Comparison of ENCODE assay signal across 2 cellular contexts in the genomic region with DNA sequence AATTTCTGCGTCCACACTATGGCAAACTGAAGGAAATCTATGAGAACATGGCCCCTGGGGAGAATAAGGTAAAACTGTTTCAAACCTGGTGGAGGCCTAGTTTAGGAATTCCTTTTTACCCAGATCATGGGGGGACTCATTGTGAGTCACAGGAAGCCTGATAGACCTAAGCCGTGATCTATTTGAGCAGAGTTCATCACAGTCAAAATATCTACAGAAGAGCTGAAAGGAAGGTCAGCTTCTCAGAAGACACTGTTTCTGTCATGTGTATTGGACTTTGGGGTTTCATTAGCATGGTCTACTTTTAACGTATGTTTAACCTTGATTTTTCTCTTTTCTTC.
TF ChIP-seq lines count a peak whose summit lies in the region.

No MANE protein-coding gene starts in this region.

TF ChIP-seq in HEK293, 187 proteins besides CTCF, POLR2A, EP300 and RAD21:
- no peak for TF ChIP-seq ZNF274 (IDR thresholded peaks at IDR 0.05; ENCODE audit: low read length)
- TF ChIP-seq ZNF274 (tag by site-specific recombination; IDR thresholded peaks at IDR 0.05; ENCODE audit: borderline replicate concordance): no peak
- TF ChIP-seq, protein P1, sequence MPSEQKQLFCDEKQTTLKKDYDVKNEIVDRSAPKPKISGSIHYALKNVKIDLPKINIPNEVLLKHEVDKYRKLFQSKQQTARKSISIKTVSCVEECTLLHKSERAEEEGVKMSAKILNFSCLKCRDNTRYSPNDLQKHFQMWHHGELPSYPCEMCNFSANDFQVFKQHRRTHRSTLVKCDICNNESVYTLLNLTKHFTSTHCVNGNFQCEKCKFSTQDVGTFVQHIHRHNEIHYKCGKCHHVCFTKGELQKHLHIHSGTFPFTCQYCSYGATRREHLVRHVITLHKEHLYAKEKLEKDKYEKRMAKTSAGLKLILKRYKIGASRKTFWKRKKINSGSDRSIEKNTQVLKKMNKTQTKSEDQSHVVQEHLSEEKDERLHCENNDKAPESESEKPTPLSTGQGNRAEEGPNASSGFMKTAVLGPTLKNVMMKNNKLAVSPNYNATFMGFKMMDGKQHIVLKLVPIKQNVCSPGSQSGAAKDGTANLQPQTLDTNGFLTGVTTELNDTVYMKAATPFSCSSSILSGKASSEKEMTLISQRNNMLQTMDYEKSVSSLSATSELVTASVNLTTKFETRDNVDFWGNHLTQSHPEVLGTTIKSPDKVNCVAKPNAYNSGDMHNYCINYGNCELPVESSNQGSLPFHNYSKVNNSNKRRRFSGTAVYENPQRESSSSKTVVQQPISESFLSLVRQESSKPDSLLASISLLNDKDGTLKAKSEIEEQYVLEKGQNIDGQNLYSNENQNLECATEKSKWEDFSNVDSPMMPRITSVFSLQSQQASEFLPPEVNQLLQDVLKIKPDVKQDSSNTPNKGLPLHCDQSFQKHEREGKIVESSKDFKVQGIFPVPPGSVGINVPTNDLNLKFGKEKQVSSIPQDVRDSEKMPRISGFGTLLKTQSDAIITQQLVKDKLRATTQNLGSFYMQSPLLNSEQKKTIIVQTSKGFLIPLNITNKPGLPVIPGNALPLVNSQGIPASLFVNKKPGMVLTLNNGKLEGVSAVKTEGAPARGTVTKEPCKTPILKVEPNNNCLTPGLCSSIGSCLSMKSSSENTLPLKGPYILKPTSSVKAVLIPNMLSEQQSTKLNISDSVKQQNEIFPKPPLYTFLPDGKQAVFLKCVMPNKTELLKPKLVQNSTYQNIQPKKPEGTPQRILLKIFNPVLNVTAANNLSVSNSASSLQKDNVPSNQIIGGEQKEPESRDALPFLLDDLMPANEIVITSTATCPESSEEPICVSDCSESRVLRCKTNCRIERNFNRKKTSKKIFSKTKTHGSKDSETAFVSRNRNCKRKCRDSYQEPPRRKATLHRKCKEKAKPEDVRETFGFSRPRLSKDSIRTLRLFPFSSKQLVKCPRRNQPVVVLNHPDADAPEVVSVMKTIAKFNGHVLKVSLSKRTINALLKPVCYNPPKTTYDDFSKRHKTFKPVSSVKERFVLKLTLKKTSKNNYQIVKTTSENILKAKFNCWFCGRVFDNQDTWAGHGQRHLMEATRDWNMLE (tag by site-specific recombination; conservative IDR thresholded peaks at IDR 0.05; ENCODE audit: low read depth): no peak
- no peak for TF ChIP-seq ZNF19 (tag by site-specific recombination; IDR thresholded peaks at IDR 0.05; ENCODE audit: low read depth)
- no peak for TF ChIP-seq ZNF529 (tag by site-specific recombination; IDR thresholded peaks at IDR 0.05; ENCODE audit: insufficient replicate concordance)
- TF ChIP-seq RBAK (tag by site-specific recombination; IDR thresholded peaks at IDR 0.05): no peak
- TF ChIP-seq ZNF239 (tag by site-specific recombination; IDR thresholded peaks at IDR 0.05): no peak
- TF ChIP-seq, protein P2, sequence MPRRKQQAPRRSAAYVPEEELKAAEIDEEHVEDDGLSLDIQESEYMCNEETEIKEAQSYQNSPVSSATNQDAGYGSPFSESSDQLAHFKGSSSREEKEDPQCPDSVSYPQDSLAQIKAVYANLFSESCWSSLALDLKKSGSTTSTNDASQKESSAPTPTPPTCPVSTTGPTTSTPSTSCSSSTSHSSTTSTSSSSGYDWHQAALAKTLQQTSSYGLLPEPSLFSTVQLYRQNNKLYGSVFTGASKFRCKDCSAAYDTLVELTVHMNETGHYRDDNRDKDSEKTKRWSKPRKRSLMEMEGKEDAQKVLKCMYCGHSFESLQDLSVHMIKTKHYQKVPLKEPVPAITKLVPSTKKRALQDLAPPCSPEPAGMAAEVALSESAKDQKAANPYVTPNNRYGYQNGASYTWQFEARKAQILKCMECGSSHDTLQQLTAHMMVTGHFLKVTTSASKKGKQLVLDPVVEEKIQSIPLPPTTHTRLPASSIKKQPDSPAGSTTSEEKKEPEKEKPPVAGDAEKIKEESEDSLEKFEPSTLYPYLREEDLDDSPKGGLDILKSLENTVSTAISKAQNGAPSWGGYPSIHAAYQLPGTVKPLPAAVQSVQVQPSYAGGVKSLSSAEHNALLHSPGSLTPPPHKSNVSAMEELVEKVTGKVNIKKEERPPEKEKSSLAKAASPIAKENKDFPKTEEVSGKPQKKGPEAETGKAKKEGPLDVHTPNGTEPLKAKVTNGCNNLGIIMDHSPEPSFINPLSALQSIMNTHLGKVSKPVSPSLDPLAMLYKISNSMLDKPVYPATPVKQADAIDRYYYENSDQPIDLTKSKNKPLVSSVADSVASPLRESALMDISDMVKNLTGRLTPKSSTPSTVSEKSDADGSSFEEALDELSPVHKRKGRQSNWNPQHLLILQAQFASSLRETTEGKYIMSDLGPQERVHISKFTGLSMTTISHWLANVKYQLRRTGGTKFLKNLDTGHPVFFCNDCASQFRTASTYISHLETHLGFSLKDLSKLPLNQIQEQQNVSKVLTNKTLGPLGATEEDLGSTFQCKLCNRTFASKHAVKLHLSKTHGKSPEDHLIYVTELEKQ (tag by site-specific recombination; IDR thresholded peaks at IDR 0.05; ENCODE audit: borderline replicate concordance): no peak
- TF ChIP-seq YY1 (tag by site-specific recombination; IDR thresholded peaks at IDR 0.05): no peak
- TF ChIP-seq ZNF114 (tag by site-specific recombination; IDR thresholded peaks at IDR 0.05): no peak
- TF ChIP-seq ZNF354C (tag by site-specific recombination; IDR thresholded peaks at IDR 0.05; ENCODE audit: borderline replicate concordance, low read depth): no peak

TF ChIP-seq in HepG2, 621 proteins besides CTCF, POLR2A, EP300 and RAD21:
- no peak for TF ChIP-seq AGO1 (IDR thresholded peaks at IDR 0.05; ENCODE audit: low read depth, low read length, poor library complexity, severe bottlenecking)
- no peak for TF ChIP-seq ZNF484 (CRISPR knock-in tag; IDR thresholded peaks at IDR 0.05; ENCODE audit: borderline replicate concordance, low read depth)
- no peak for TF ChIP-seq SIX1 (CRISPR knock-in tag; IDR thresholded peaks at IDR 0.05; ENCODE audit: borderline replicate concordance)
- TF ChIP-seq, protein P3, sequence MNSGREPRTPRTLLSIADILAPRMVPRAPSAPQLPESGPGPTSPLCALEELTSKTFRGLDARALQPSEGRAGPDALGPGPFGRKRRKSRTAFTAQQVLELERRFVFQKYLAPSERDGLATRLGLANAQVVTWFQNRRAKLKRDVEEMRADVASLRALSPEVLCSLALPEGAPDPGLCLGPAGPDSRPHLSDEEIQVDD (CRISPR knock-in tag; IDR thresholded peaks at IDR 0.05; ENCODE audit: borderline replicate concordance): no peak
- TF ChIP-seq ZBTB7A (CRISPR knock-in tag; IDR thresholded peaks at IDR 0.05): no peak
- TF ChIP-seq NAIF1 (CRISPR knock-in tag; IDR thresholded peaks at IDR 0.05; ENCODE audit: borderline replicate concordance): no peak
- TF ChIP-seq, protein P4, sequence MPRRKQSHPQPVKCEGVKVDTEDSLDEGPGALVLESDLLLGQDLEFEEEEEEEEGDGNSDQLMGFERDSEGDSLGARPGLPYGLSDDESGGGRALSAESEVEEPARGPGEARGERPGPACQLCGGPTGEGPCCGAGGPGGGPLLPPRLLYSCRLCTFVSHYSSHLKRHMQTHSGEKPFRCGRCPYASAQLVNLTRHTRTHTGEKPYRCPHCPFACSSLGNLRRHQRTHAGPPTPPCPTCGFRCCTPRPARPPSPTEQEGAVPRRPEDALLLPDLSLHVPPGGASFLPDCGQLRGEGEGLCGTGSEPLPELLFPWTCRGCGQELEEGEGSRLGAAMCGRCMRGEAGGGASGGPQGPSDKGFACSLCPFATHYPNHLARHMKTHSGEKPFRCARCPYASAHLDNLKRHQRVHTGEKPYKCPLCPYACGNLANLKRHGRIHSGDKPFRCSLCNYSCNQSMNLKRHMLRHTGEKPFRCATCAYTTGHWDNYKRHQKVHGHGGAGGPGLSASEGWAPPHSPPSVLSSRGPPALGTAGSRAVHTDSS (CRISPR knock-in tag; conservative IDR thresholded peaks at IDR 0.05): no peak
- TF ChIP-seq FOSL2 (CRISPR knock-in tag; IDR thresholded peaks at IDR 0.05): peak; percentile 45
